Comparison of ENCODE assay signal across 26 cellular contexts in the genomic region with DNA sequence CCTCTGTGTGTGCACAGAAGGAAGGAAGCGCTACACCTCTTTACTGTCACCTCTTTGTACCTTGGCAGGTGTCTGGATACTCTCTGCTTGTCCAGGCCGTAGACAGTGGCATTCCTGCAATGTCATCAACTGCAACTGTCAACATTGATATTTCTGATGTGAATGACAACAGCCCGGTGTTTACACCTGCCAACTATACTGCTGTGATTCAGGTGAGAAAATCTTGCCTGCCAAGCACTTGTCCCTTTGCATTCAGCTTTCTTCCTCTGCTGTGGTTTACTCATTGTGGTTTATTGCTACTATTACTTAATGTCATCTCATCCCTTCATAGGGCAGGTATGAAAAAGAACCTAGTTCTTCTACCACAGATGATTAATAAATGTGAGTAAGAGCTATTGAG.
DNase-seq lines count a peak whose midpoint lies in the region; ATAC-seq and TF ChIP-seq lines count a peak whose summit lies in the region.
"Had no signal": no experiment of that assay in that cellular context is flagged by ENCODE, and none has a peak within 500 bp of the region (broad histone marks: within the 10 kb centered on the region; RNA-seq: fewer than 3 reads in every experiment).

No MANE protein-coding gene starts in this region.

- no peak for TF ChIP-seq CTCF in MM.1S (IDR thresholded peaks at IDR 0.05; ENCODE audit: low read length)
- TF ChIP-seq CTCF in foreskin keratinocyte (conservative IDR thresholded peaks at IDR 0.05), result no peak
- TF ChIP-seq CTCF in colonic mucosa (IDR thresholded peaks at IDR 0.05), result no peak

- H3K4me3 Mint-ChIP-seq in activated CD4-positive, alpha-beta T cell treated with anti-CD3 and anti-CD28 coated beads, Interleukin-2, amount 10 ng/mL, durations not matched to agents 24 days and 14 days, result no peak overlapping the region
- H3K4me3 Mint-ChIP-seq: CD14-positive monocyte, nephron had no signal

- H3K9me3 ChIP-seq in MM.1S (replicated peaks; ENCODE audit: insufficient read depth, low read length) (no peaks in the 10 kb centered on the region), colonic mucosa (no peaks in the 10 kb centered on the region)
- H3K9me3 ChIP-seq: lower lobe of right lung, pancreas, stomach, tibial artery had no signal

- H3K27me3 ChIP-seq in MM.1S (replicated peaks; ENCODE audit: insufficient read depth, low read length), result no peaks in the 10 kb centered on the region
- peaks cover 6% of the 10 kb centered on the region for H3K27me3 ChIP-seq in foreskin keratinocyte
- H3K27me3 ChIP-seq in colonic mucosa, result no peaks in the 10 kb centered on the region
- H3K27me3 ChIP-seq: dorsolateral prefrontal cortex, pancreas, stomach, tibial artery had no signal

- H3K27ac Mint-ChIP-seq in activated CD4-positive, alpha-beta T cell treated with anti-CD3 and anti-CD28 coated beads, Interleukin-2, amount 10 ng/mL, durations not matched to agents 24 days and 14 days, result no peak overlapping the region
- H3K27ac Mint-ChIP-seq: CD14-positive monocyte had no signal

- no peaks in the 10 kb centered on the region for H3K4me1 Mint-ChIP-seq in activated CD4-positive, alpha-beta T cell treated with anti-CD3 and anti-CD28 coated beads, Interleukin-2, amount 10 ng/mL, durations not matched to agents 24 days and 14 days
- H3K4me1 Mint-ChIP-seq: CD14-positive monocyte had no signal

- H3K9ac ChIP-seq in MM.1S (ENCODE audit: low read length) (no peak overlapping the region), colonic mucosa (ENCODE audit: low read depth in 2 of 2, low read length in 2 of 2) (no peak overlapping the region)

- H3K4me1 ChIP-seq in MM.1S (ENCODE audit: low read length) (peaks cover 14% of the 10 kb centered on the region; the same call in 1 of the 2 replicates), foreskin keratinocyte (peaks cover 14% of the 10 kb centered on the region), colonic mucosa (no peaks in the 10 kb centered on the region)
- H3K4me1 ChIP-seq: lower lobe of right lung, pancreas, tibial artery had no signal

- H3K27ac ChIP-seq in MM.1S (ENCODE audit: low read length) (no peak overlapping the region; the same call in 1 of the 2 replicates), foreskin keratinocyte (no peak overlapping the region), colonic mucosa (no peak overlapping the region)
- H3K27ac ChIP-seq: 22Rv1, dorsolateral prefrontal cortex, lower lobe of right lung, pancreas, stomach, tibial artery had no signal

- in situ Hi-C loops in KBM-7 (cut with MboI; ENCODE audit: low pct_unique_long_range_greater_than_20kb, low sequenced_read_pairs), result no loop called here

- H3K79me2 ChIP-seq in MM.1S (ENCODE audit: low read length), result no peaks in the 10 kb centered on the region

- no peaks in the 10 kb centered on the region for H3K27me3 Mint-ChIP-seq in activated CD4-positive, alpha-beta T cell treated with anti-CD3 and anti-CD28 coated beads, Interleukin-2, amount 10 ng/mL, durations not matched to agents 24 days and 14 days

- H3K36me3 Mint-ChIP-seq in activated CD4-positive, alpha-beta T cell treated with anti-CD3 and anti-CD28 coated beads, Interleukin-2, amount 10 ng/mL, durations not matched to agents 24 days and 14 days (ENCODE audit: low read depth), result no peaks in the 10 kb centered on the region
- H3K36me3 Mint-ChIP-seq: CD14-positive monocyte had no signal

- H3K4me3 ChIP-seq in MM.1S (ENCODE audit: low read length), result no peak overlapping the region
- H3K4me3 ChIP-seq in colonic mucosa, result no peak overlapping the region
- H3K4me3 ChIP-seq: dorsolateral prefrontal cortex, lower lobe of right lung, pancreas, stomach, tibial artery had no signal

- no peaks in the 10 kb centered on the region for H3K36me3 ChIP-seq in MM.1S (replicated peaks; ENCODE audit: insufficient read depth, low read length)
- H3K36me3 ChIP-seq in colonic mucosa, result no peaks in the 10 kb centered on the region
- H3K36me3 ChIP-seq: lower lobe of right lung, pancreas, stomach, tibial artery had no signal

- peak; percentile 89 for ATAC-seq in foreskin keratinocyte
- ATAC-seq: HepG2, lower lobe of right lung, pancreas had no signal

- intact Hi-C loops in colonic mucosa (cut with DNase I), result no loop called here
- intact Hi-C loops in activated CD4-positive, alpha-beta T cell treated with anti-CD3 and anti-CD28 coated beads, Interleukin-2, amount 10 ng/mL, durations not matched to agents 24 days and 14 days (cut with micrococcal nuclease), result no loop called here

- H3K4me2 ChIP-seq in MM.1S (ENCODE audit: low read depth, low read length), result no peak overlapping the region

- no peaks in the 10 kb centered on the region for H4K20me1 ChIP-seq in MM.1S (ENCODE audit: insufficient read depth, low read length)

- no peaks in the 10 kb centered on the region for H3K9me2 ChIP-seq in MM.1S (replicated peaks; ENCODE audit: insufficient read depth, low read length)

- peak; percentile 20 for DNase-seq in NCI-H1105 treated with DMSO at 0.1 percent for 48 hours (lab: John Stamatoyannopoulos, UW)
- no peak for DNase-seq in NCI-H1105 (lab: John Stamatoyannopoulos, UW)
- peak; percentile 40 for DNase-seq in MM.1S
- DNase-seq in NCI-H774 (lab: John Stamatoyannopoulos, UW), result peak; percentile 32
- peak; percentile 73 to 90 for DNase-seq in foreskin keratinocyte
- no peak for DNase-seq in colonic mucosa
- DNase-seq in activated CD4-positive, alpha-beta T cell treated with anti-CD3 and anti-CD28 coated beads, Interleukin-2, amount 10 ng/mL, durations not matched to agents 24 days and 14 days, result no peak
- DNase-seq in KBM-7, result no peak
- DNase-seq: activated CD4-positive, alpha-beta T cell treated with anti-CD3 and anti-CD28 coated beads, Interleukin-2, amount 50 U/mL, for 1 hour; activated T-cell treated with anti-CD3 and anti-CD28 coated beads, Interleukin-2, amount 50 U/mL, for 48 hours; dorsolateral prefrontal cortex; GOT3; hypothalamus; lower lobe of right lung; NCI-H1048; OCI-M1; pancreas; SHP77; small intestine; stimulated activated CD4-positive, alpha-beta T cell treated with anti-CD3 and anti-CD28 coated beads, Interleukin-2, amount 100 ng/mL, for 24 hours; stomach; tibial artery had no signal

- H3F3A ChIP-seq in MM.1S (ENCODE audit: insufficient read depth, low read length), result no peaks in the 10 kb centered on the region

- H3K9me3 Mint-ChIP-seq in activated CD4-positive, alpha-beta T cell treated with anti-CD3 and anti-CD28 coated beads, Interleukin-2, amount 10 ng/mL, durations not matched to agents 24 days and 14 days, result no peaks in the 10 kb centered on the region
- H3K9me3 Mint-ChIP-seq: nephron had no signal

- no peak overlapping the region for H2AFZ ChIP-seq in MM.1S (ENCODE audit: low read length)

Comparison
In these comparisons a context has a peak if more than half of its experiments do, and no peak if none do; other contexts are left out.
1. DNase-seq: peak in NCI-H1105 treated with DMSO at 0.1 percent for 48 hours (single experiment), MM.1S (single experiment), NCI-H774 (single experiment) and foreskin keratinocyte (2 of 2); none in NCI-H1105 (single experiment), colonic mucosa (single experiment), activated CD4-positive, alpha-beta T cell treated with anti-CD3 and anti-CD28 coated beads, Interleukin-2, amount 10 ng/mL, durations not matched to agents 24 days and 14 days (single experiment) and KBM-7 (single experiment).